8 cellular contexts compared by ENCODE assay signal in genomic region chr15:56886878-56887781, GRCh38. TPM values are rescaled to one million over a fixed set of nuclear protein-coding genes. Genes with fewer than 3 reads are reported as not detected.
DNase-seq lines count a peak whose midpoint lies in the region; ATAC-seq and TF ChIP-seq lines count a peak whose summit lies in the region.

No MANE protein-coding gene starts in this region.

- H3K9ac ChIP-seq in PC-3 (ENCODE audit: low read length): peak overlapping the region; percentile 95

- H3F3A ChIP-seq in PC-3 (ENCODE audit: low read length, unreplicated experiment): no peaks in the 10 kb centered on the region

- no peaks in the 10 kb centered on the region for H3K9me2 ChIP-seq in PC-3 (replicated peaks; ENCODE audit: low read length)

- no peak for TF ChIP-seq CTCF in PC-3 (conservative IDR thresholded peaks at IDR 0.05; ENCODE audit: low read depth, low read length)
- no peak for TF ChIP-seq CTCF in esophagus muscularis mucosa (IDR thresholded peaks at IDR 0.05)

- DNase-seq in DMS53 treated with DMSO at 0.1 percent for 48 hours (lab: John Stamatoyannopoulos, UW; ENCODE audit: unreplicated experiment): peak; percentile 84
- peak; percentile 90 for DNase-seq in PC-3
- peak; percentile 83 to 89 for DNase-seq in activated T-cell treated with anti-CD3 and anti-CD28 coated beads, Interleukin-2, amount 50 U/mL, for 48 hours
- DNase-seq in esophagus muscularis mucosa (ENCODE audit: extremely low spot score): peak; percentile 95
- peak; percentile 53 to 54 for DNase-seq in stimulated activated CD8-positive, alpha-beta memory T cell treated with anti-CD3 and anti-CD28 coated beads, Interleukin-7, amount 100 ng/mL, for 1 hour (ENCODE audit: low read depth in 2 of 2)

- peak overlapping the region; percentile 91 for H2AFZ ChIP-seq in PC-3 (ENCODE audit: low read length)

- H3K4me1 ChIP-seq in PC-3 (ENCODE audit: insufficient read depth, low read length): peaks cover 14% of the 10 kb centered on the region
- H3K4me1 ChIP-seq in esophagus muscularis mucosa: peaks cover 21 to 25% (median 22%) of the 10 kb centered on the region in 4 donors
- peaks cover 16 to 18% of the 10 kb centered on the region in 2 donors for H3K4me1 ChIP-seq in muscle layer of duodenum (ENCODE audit: control insufficient read depth in 1 of 2, insufficient read depth in 2 of 2, low read length in 2 of 2)

- H3K36me3 ChIP-seq in PC-3 (ENCODE audit: low read depth, low read length): no peaks in the 10 kb centered on the region
- H3K36me3 ChIP-seq in esophagus muscularis mucosa: peaks cover 0 to 4% (median 0%) of the 10 kb centered on the region in 4 donors
- H3K36me3 ChIP-seq in muscle layer of duodenum (ENCODE audit: control insufficient read depth in 1 of 2, insufficient read depth in 2 of 2, low read length in 2 of 2): no peaks in the 10 kb centered on the region

- CTCF ChIA-PET in PC-3 (lab: Charles Lee): interaction anchor here (0.7 kb wide), 1 partner anchor 396 kb away, joined by 3 read pairs; no protein-coding TSS in a partner anchor

- H3K4me3 ChIP-seq in PC-3 (ENCODE audit: low read length) (peak overlapping the region; percentile 82), esophagus muscularis mucosa (peak overlapping the region; percentile 68 to 81 (median 74)), muscle layer of duodenum (ENCODE audit: low read depth in 1 of 2, low read length in 2 of 2) (peak overlapping the region; percentile 62 to 64)

- intact Hi-C loops in PC-3 (cut with micrococcal nuclease): loop anchor here (1.0 kb wide), 2 partner anchors 31 to 66 kb away; partner anchors contain the start of gene TCF12
- intact Hi-C loops in esophagus muscularis mucosa (cut with DNase I): loop anchor here (1.0 to 5.0 kb wide), 2 partner anchors 31 to 155 kb away; partner anchors contain the start of genes TCF12 and ZNF280D

- under 1% methylated on average over 21 of the region's 79 CpGs for WGBS in esophagus muscularis mucosa

- H3K79me2 ChIP-seq in PC-3 (ENCODE audit: low read length): no peaks in the 10 kb centered on the region

- TF ChIP-seq RAD21 in Ishikawa (IDR thresholded peaks at IDR 0.05; ENCODE audit: low read depth): no peak

- POLR2A ChIA-PET in PC-3 (lab: Charles Lee; ENCODE audit: unreplicated experiment): interaction anchor here (0.6 to 0.7 kb wide), 2 partner anchors 31 to 131 kb away, joined by 3 read pairs; no protein-coding TSS in a partner anchor

- H3K4me2 ChIP-seq in PC-3 (ENCODE audit: low read length): peak overlapping the region; percentile 99

- BruUV-seq in PC-3 (replicated peaks; lab: Mats Ljungman, UMichigan): no TSS peak

- peak overlapping the region; percentile 87 for H3K27ac ChIP-seq in PC-3 (ENCODE audit: low read length)
- H3K27ac ChIP-seq in esophagus muscularis mucosa (replicated peaks in 1 of 4): peak overlapping the region; percentile 94 to 99 (median 96)
- peak overlapping the region; percentile 96 for H3K27ac ChIP-seq in muscle layer of duodenum (ENCODE audit: low read length)

- peak; percentile 49 for TF ChIP-seq POLR2A in esophagus muscularis mucosa (IDR thresholded peaks at IDR 0.05; ENCODE audit: low read depth)

- ATAC-seq in GM21619 (IDR thresholded peaks at IDR 0.05; ENCODE audit: unreplicated experiment) (peak; percentile 93), PC-3 (peak; percentile 94)

- H3K27me3 ChIP-seq in PC-3 (ENCODE audit: low read length) (no peaks in the 10 kb centered on the region), esophagus muscularis mucosa (no peaks in the 10 kb centered on the region), muscle layer of duodenum (ENCODE audit: low read depth, low read length) (no peaks in the 10 kb centered on the region)

- no peak for TF ChIP-seq EP300 in Ishikawa (IDR thresholded peaks at IDR 0.05; ENCODE audit: borderline replicate concordance)
- TF ChIP-seq EP300 in esophagus muscularis mucosa (IDR thresholded peaks at IDR 0.05): no peak

- H3K9me3 ChIP-seq in PC-3 (ENCODE audit: low read length) (no peaks in the 10 kb centered on the region), esophagus muscularis mucosa (no peaks in the 10 kb centered on the region), muscle layer of duodenum (ENCODE audit: control insufficient read depth in 1 of 2, low read length in 2 of 2) (no peaks in the 10 kb centered on the region)

- no peaks in the 10 kb centered on the region for H4K20me1 ChIP-seq in PC-3 (ENCODE audit: low read length)

TF ChIP-seq in Ishikawa, 13 proteins besides CTCF, POLR2A, EP300 and RAD21:
- TF ChIP-seq NFIC (IDR thresholded peaks at IDR 0.05): peak; percentile 40; the same call in 1 of the 2 replicates
- peak; percentile 41; the same call in 1 of the 2 replicates for TF ChIP-seq CREB1 (IDR thresholded peaks at IDR 0.05; ENCODE audit: low read depth)
- no peak for TF ChIP-seq TEAD4 (IDR thresholded peaks at IDR 0.05)
- no peak for TF ChIP-seq FOXM1 (IDR thresholded peaks at IDR 0.05; ENCODE audit: borderline replicate concordance, low read depth)
- no peak for TF ChIP-seq REST (IDR thresholded peaks at IDR 0.05; ENCODE audit: low read depth)
- TF ChIP-seq, protein P1, sequence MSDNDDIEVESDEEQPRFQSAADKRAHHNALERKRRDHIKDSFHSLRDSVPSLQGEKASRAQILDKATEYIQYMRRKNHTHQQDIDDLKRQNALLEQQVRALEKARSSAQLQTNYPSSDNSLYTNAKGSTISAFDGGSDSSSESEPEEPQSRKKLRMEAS (IDR thresholded peaks at IDR 0.05): peak; percentile 91
- peak; percentile 89 for TF ChIP-seq USF1 (IDR thresholded peaks at IDR 0.05)
- TF ChIP-seq EGR1 (IDR thresholded peaks at IDR 0.05): 0 out of 2 replicates have a peak, but pooled peaks have one; percentile 49
- no peak for TF ChIP-seq ZBTB7A (IDR thresholded peaks at IDR 0.05; ENCODE audit: low read depth)
- TF ChIP-seq YY1 (IDR thresholded peaks at IDR 0.05; ENCODE audit: low read depth): 0 out of 2 replicates have a peak, but pooled peaks have one; percentile 57
- peak; percentile 40; the same call in 1 of the 2 replicates for TF ChIP-seq TCF12 (IDR thresholded peaks at IDR 0.05; ENCODE audit: low read depth)
- TF ChIP-seq TAF1 (IDR thresholded peaks at IDR 0.05; ENCODE audit: low read depth): peak; percentile 52
- TF ChIP-seq CEBPB (IDR thresholded peaks at IDR 0.05): no peak

RNA-seq across cellular contexts. Expression of gene TCF12, which starts 31.3 kb away (rescaled TPM):
- total RNA-seq in PC-3 (2014; rRNA removed) (78.3 and 103 TPM in 2 replicates), esophagus muscularis mucosa (100 to 1,000 TPM; 108 to 177 (median 148) TPM)

Comparison
In these comparisons a context has a peak if more than half of its experiments do, and no peak if none do; other contexts are left out.
1. Peak in every context shown above with its lines: DNase-seq, ATAC-seq, H3K4me3 ChIP-seq and H3K27ac ChIP-seq.